In genomic region chr18:79353238-79353637, GRCh38 we compare ENCODE assay signal across 13 cellular contexts. TPM values are rescaled to one million over a fixed set of nuclear protein-coding genes. Genes with fewer than 3 reads are reported as not detected.
DNase-seq lines count a peak whose midpoint lies in the region; ATAC-seq, FAIRE-seq and TF ChIP-seq lines count a peak whose summit lies in the region.
"Had no signal": no experiment of that assay in that cellular context is flagged by ENCODE, and none has a peak within 500 bp of the region (broad histone marks: within the 10 kb centered on the region; RNA-seq: fewer than 3 reads in every experiment).

No MANE protein-coding gene starts in this region.

- WGBS in pancreas, 2 donors: 89 to 90% methylated on average over 16 of the region's 16 CpGs

- H3K4me1 ChIP-seq in OCI-LY3 (ENCODE audit: low read length): peaks cover 23% of the 10 kb centered on the region
- H3K4me1 ChIP-seq in osteoblast (ENCODE audit: insufficient read depth, low read length): no peaks in the 10 kb centered on the region
- H3K4me1 ChIP-seq in effector memory CD4-positive, alpha-beta T cell (ENCODE audit: control insufficient read depth, insufficient read depth, low read length, poor library complexity, severe bottlenecking): no peaks in the 10 kb centered on the region
- no peaks in the 10 kb centered on the region for H3K4me1 ChIP-seq in pancreas
- H3K4me1 ChIP-seq: psoas muscle had no signal

- H2AFZ ChIP-seq in OCI-LY3 (ENCODE audit: low read depth, low read length) (no peak overlapping the region), osteoblast (ENCODE audit: low read length) (no peak overlapping the region)

- H3K27ac ChIP-seq in OCI-LY3 (ENCODE audit: low read length): no peak overlapping the region
- H3K27ac ChIP-seq in osteoblast (ENCODE audit: low read depth, low read length): no peak overlapping the region
- no peak overlapping the region for H3K27ac ChIP-seq in effector memory CD4-positive, alpha-beta T cell (ENCODE audit: insufficient read depth, low read length, poor library complexity, severe bottlenecking)
- H3K27ac ChIP-seq in pancreas: no peak overlapping the region
- H3K27ac ChIP-seq: psoas muscle had no signal

- ATAC-seq in GM18907 (IDR thresholded peaks at IDR 0.05; ENCODE audit: unreplicated experiment) (no peak), pancreas (no peak)
- ATAC-seq: psoas muscle had no signal

- intact Hi-C loops in pancreas (cut with DNase I): no loop called here

- no peak overlapping the region for H3K9ac ChIP-seq in OCI-LY3 (ENCODE audit: low read length)

- H3K9me3 ChIP-seq in OCI-LY3 (ENCODE audit: insufficient read depth, low read length): no peaks in the 10 kb centered on the region
- no peaks in the 10 kb centered on the region for H3K9me3 ChIP-seq in osteoblast (ENCODE audit: low read depth, low read length)
- H3K9me3 ChIP-seq in effector memory CD4-positive, alpha-beta T cell (ENCODE audit: control insufficient read depth, low read length): no peaks in the 10 kb centered on the region
- no peaks in the 10 kb centered on the region for H3K9me3 ChIP-seq in pancreas
- H3K9me3 ChIP-seq: psoas muscle had no signal

- H3K4me2 ChIP-seq in OCI-LY3 (ENCODE audit: low read length) (no peak overlapping the region), osteoblast (ENCODE audit: insufficient read depth, low read length) (no peak overlapping the region)

- H3K4me3 ChIP-seq in GM12875 (ENCODE audit: low read depth, low read length): no peak overlapping the region
- H3K4me3 ChIP-seq in OCI-LY3 (ENCODE audit: low read length): no peak overlapping the region
- no peak overlapping the region for H3K4me3 ChIP-seq in fibroblast of the aortic adventitia (ENCODE audit: low read depth, low read length)
- H3K4me3 ChIP-seq in osteoblast (ENCODE audit: insufficient read depth, low read length): no peak overlapping the region
- H3K4me3 ChIP-seq in effector memory CD4-positive, alpha-beta T cell (ENCODE audit: insufficient read depth, low read depth, low read length, poor library complexity, severe bottlenecking): no peak overlapping the region
- H3K4me3 ChIP-seq in pancreas: no peak overlapping the region
- H3K4me3 ChIP-seq: psoas muscle had no signal

- TF ChIP-seq CTCF in GM12875 (IDR thresholded peaks at IDR 0.05; ENCODE audit: borderline replicate concordance, insufficient read depth, low read depth, low read length): 0 out of 2 replicates have a peak, but pooled peaks have one; percentile 18
- peak; percentile 47 for TF ChIP-seq CTCF in OCI-LY3 (IDR thresholded peaks at IDR 0.05; ENCODE audit: low read depth, low read length)
- TF ChIP-seq CTCF in fibroblast of the aortic adventitia (IDR thresholded peaks at IDR 0.05; ENCODE audit: insufficient read depth, low read length): peak; percentile 13
- peak; percentile 32 for TF ChIP-seq CTCF in osteoblast (IDR thresholded peaks at IDR 0.05; ENCODE audit: extremely low read depth, low read depth, low read length)
- TF ChIP-seq CTCF in pancreas (IDR thresholded peaks at IDR 0.05): no peak

- H3K79me2 ChIP-seq in OCI-LY3 (ENCODE audit: low read length) (no peaks in the 10 kb centered on the region), osteoblast (ENCODE audit: insufficient read depth, low read length) (no peaks in the 10 kb centered on the region)

- H4K20me1 ChIP-seq in OCI-LY3 (ENCODE audit: insufficient read depth, low read length) (no peaks in the 10 kb centered on the region), osteoblast (ENCODE audit: insufficient read depth, low read length) (no peaks in the 10 kb centered on the region)

- DNase-seq in fibroblast of the aortic adventitia (ENCODE audit: low read depth): no peak
- DNase-seq in osteoblast (ENCODE audit: insufficient read length, low spot score, missing footprints): no peak
- no peak for DNase-seq in NCI-H510A treated with DMSO at 0.1 percent for 48 hours (lab: John Stamatoyannopoulos, UW)
- no peak for DNase-seq in effector memory CD4-positive, alpha-beta T cell
- DNase-seq in pancreas: no peak
- DNase-seq: activated CD4-positive, alpha-beta T cell treated with anti-CD3 and anti-CD28 coated beads, Interleukin-2, amount 50 U/mL, for 48 hours; GDM1; NCI-H2029 treated with DMSO at 0.1 percent for 48 hours; psoas muscle had no signal

- FAIRE-seq in pancreas (lab: Jason Lieb, UNC): no peak
- FAIRE-seq: endometrium had no signal

- no peaks in the 10 kb centered on the region for H3K27me3 ChIP-seq in OCI-LY3 (ENCODE audit: low read depth, low read length)
- H3K27me3 ChIP-seq in osteoblast (ENCODE audit: insufficient read depth, low read length): no peaks in the 10 kb centered on the region
- H3K27me3 ChIP-seq in effector memory CD4-positive, alpha-beta T cell (replicated peaks; ENCODE audit: control insufficient read depth, insufficient read depth, low read length, poor library complexity, severe bottlenecking): no peaks in the 10 kb centered on the region
- H3K27me3 ChIP-seq in pancreas: no peaks in the 10 kb centered on the region

- H3K36me3 ChIP-seq in OCI-LY3 (replicated peaks; ENCODE audit: low read depth, low read length) (peaks cover 10% of the 10 kb centered on the region), osteoblast (ENCODE audit: insufficient read depth, low read length) (no peaks in the 10 kb centered on the region), pancreas (peaks cover 0 to 7% (median 0%) of the 10 kb centered on the region in 3 donors)
- H3K36me3 ChIP-seq in effector memory CD4-positive, alpha-beta T cell (ENCODE audit: control insufficient read depth, insufficient read depth, low read length): peaks cover 11% of the 10 kb centered on the region

RNA-seq across cellular contexts. Expression of gene NFATC1, which starts 42.5 kb away (rescaled TPM):
- total RNA-seq in fibroblast of the aortic adventitia (ENCODE audit: low replicate concordance) (2.0 and 3.0 TPM in 2 replicates), osteoblast (5.3 and 6.2 TPM in 2 replicates), pancreas (1 to 10 TPM; 3.4 to 7.9 (median 4.5) TPM)
- 1 to 10 TPM; 4.3 to 4.5 TPM for polyA plus RNA-seq in pancreas

Comparison
In these comparisons a context has a peak if more than half of its experiments do, and no peak if none do; other contexts are left out.
1. CTCF ChIP-seq: peak in GM12875 (single experiment), OCI-LY3 (single experiment), fibroblast of the aortic adventitia (single experiment) and osteoblast (single experiment); none in pancreas (0 of 4).